In genomic region chr15:29934251-29934650, GRCh38 we compare ENCODE assay signal across 16 cellular contexts.
DNase-seq lines count a peak whose midpoint lies in the region; ATAC-seq and TF ChIP-seq lines count a peak whose summit lies in the region.
"Had no signal": no experiment of that assay in that cellular context is flagged by ENCODE, and none has a peak within 500 bp of the region (broad histone marks: within the 10 kb centered on the region; RNA-seq: fewer than 3 reads in every experiment).

No MANE protein-coding gene starts in this region.

- peaks cover 7% of the 10 kb centered on the region; the same call in 1 of the 2 replicates for H3K4me1 ChIP-seq in GM23338 (ENCODE audit: insufficient read depth)
- H3K4me1 ChIP-seq: colonic mucosa, uterus had no signal

- no peaks in the 10 kb centered on the region for H3K9me3 ChIP-seq in MG63
- H3K9me3 ChIP-seq: colonic mucosa, uterus had no signal

- H3K79me2 ChIP-seq in GM23338 (replicated peaks; ENCODE audit: insufficient read depth) = no peaks in the 10 kb centered on the region

- H3K36me3 ChIP-seq in MG63 (no peaks in the 10 kb centered on the region), GM23338 (ENCODE audit: insufficient read depth) (no peaks in the 10 kb centered on the region)
- H3K36me3 ChIP-seq: colonic mucosa, uterus had no signal

- H3F3A ChIP-seq in GM23338 (replicated peaks; ENCODE audit: low read depth) = no peaks in the 10 kb centered on the region

- H3K36me3 Mint-ChIP-seq in GM23338 (ENCODE audit: low read depth) = no peaks in the 10 kb centered on the region
- H3K36me3 Mint-ChIP-seq: activated naive CD8-positive, alpha-beta T cell; stimulated activated naive B cell treated with anti-CD40 and anti-IgM and Interleukin-4, amounts not matched to agents 10 μg/mL and 1 μg/mL and 100 μg/mL, for 72 hours had no signal

- no peak overlapping the region for H3K27ac Mint-ChIP-seq in GM23338
- H3K27ac Mint-ChIP-seq: activated naive CD8-positive, alpha-beta T cell; stimulated activated naive B cell treated with anti-CD40 and anti-IgM and Interleukin-4, amounts not matched to agents 10 μg/mL and 1 μg/mL and 100 μg/mL, for 72 hours had no signal

- peaks cover 3% of the 10 kb centered on the region for H3K27me3 Mint-ChIP-seq in GM23338 (ENCODE audit: insufficient read depth, low read depth, poor library complexity)

- H4K20me1 ChIP-seq in GM23338 (replicated peaks; ENCODE audit: insufficient read depth) = no peaks in the 10 kb centered on the region

- peaks cover 21% of the 10 kb centered on the region for H3K4me1 Mint-ChIP-seq in GM23338
- H3K4me1 Mint-ChIP-seq: stimulated activated naive B cell treated with anti-CD40 and anti-IgM and Interleukin-4, amounts not matched to agents 10 μg/mL and 1 μg/mL and 100 μg/mL, for 72 hours had no signal

- H3K4me2 ChIP-seq in GM23338 = no peak overlapping the region

- H3K27ac ChIP-seq in GM23338 (ENCODE audit: low read depth) = no peak overlapping the region
- H3K27ac ChIP-seq: colonic mucosa, uterus had no signal

- ATAC-seq in GM23338 (no peak), GM18870 (IDR thresholded peaks at IDR 0.05; ENCODE audit: unreplicated experiment) (no peak)
- ATAC-seq: stimulated activated naive B cell treated with anti-CD40 and anti-IgM and Interleukin-4, amounts not matched to agents 10 μg/mL and 1 μg/mL and 100 μg/mL, for 72 hours had no signal

- H3K27me3 ChIP-seq in MG63 (no peaks in the 10 kb centered on the region), GM23338 (ENCODE audit: insufficient read depth) (no peaks in the 10 kb centered on the region)
- H3K27me3 ChIP-seq: colonic mucosa, uterus had no signal

- DNase-seq in AG10803 (ENCODE audit: low read depth) (peak; percentile 38), MG63 (peak; percentile 63), cardiac fibroblast (ENCODE audit: low read depth in 2 of 2) (peak; percentile 65 to 87), kidney tubule cell (ENCODE audit: low spot score) (peak; percentile 53), GM23338 (ENCODE audit: low spot score) (no peak), NCI-H2107 treated with DMSO at 0.1 percent for 48 hours (lab: John Stamatoyannopoulos, UW; ENCODE audit: unreplicated experiment) (no peak)
- DNase-seq in activated T-cell treated with anti-CD3 and anti-CD28 coated beads, Interleukin-2, amount 50 U/mL, for 1 hour = no peak
- DNase-seq: activated CD4-positive, CD25-positive, alpha-beta regulatory T cell; activated CD8-positive, alpha-beta memory T cell treated with anti-CD3 and anti-CD28 coated beads, Interleukin-2, amount 50 U/mL, for 4 hours; colonic mucosa; DMS153; stimulated activated CD4-positive, alpha-beta T cell treated with anti-CD3 and anti-CD28 coated beads, Interleukin-4, amount 100 ng/mL, for 4 hours; stimulated activated naive B cell treated with anti-CD40 and anti-IgM and Interleukin-4, amounts not matched to agents 10 μg/mL and 1 μg/mL and 100 μg/mL, for 72 hours; uterus had no signal

- H3K9me2 ChIP-seq in GM23338 (ENCODE audit: insufficient read depth) = no peaks in the 10 kb centered on the region

- H3K4me3 Mint-ChIP-seq in GM23338 = no peak overlapping the region
- H3K4me3 Mint-ChIP-seq: activated naive CD8-positive, alpha-beta T cell; stimulated activated naive B cell treated with anti-CD40 and anti-IgM and Interleukin-4, amounts not matched to agents 10 μg/mL and 1 μg/mL and 100 μg/mL, for 72 hours had no signal

- H3K4me3 ChIP-seq in AG10803 (ENCODE audit: low read length) (no peak overlapping the region), MG63 (no peak overlapping the region), cardiac fibroblast (replicated peaks in 1 of 2; ENCODE audit: low read depth in 2 of 2, low read length in 2 of 2) (no peak overlapping the region), GM23338 (no peak overlapping the region)
- H3K4me3 ChIP-seq: colonic mucosa, uterus had no signal

- no peaks in the 10 kb centered on the region for H3K9me3 Mint-ChIP-seq in GM23338

- TF ChIP-seq CTCF in AG10803 (conservative IDR thresholded peaks at IDR 0.05; ENCODE audit: low read length) (no peak), cardiac fibroblast (IDR thresholded peaks at IDR 0.05; ENCODE audit: low read depth, low read length) (no peak), GM23338 (conservative IDR thresholded peaks at IDR 0.05; ENCODE audit: low read depth in 2 of 2) (no peak)

- H2AFZ ChIP-seq in GM23338 = no peak overlapping the region

TF ChIP-seq in GM23338, 12 proteins besides CTCF, POLR2A, EP300 and RAD21:
- TF ChIP-seq NANOG (IDR thresholded peaks at IDR 0.05; ENCODE audit: borderline replicate concordance) = no peak
- TF ChIP-seq, protein P1, sequence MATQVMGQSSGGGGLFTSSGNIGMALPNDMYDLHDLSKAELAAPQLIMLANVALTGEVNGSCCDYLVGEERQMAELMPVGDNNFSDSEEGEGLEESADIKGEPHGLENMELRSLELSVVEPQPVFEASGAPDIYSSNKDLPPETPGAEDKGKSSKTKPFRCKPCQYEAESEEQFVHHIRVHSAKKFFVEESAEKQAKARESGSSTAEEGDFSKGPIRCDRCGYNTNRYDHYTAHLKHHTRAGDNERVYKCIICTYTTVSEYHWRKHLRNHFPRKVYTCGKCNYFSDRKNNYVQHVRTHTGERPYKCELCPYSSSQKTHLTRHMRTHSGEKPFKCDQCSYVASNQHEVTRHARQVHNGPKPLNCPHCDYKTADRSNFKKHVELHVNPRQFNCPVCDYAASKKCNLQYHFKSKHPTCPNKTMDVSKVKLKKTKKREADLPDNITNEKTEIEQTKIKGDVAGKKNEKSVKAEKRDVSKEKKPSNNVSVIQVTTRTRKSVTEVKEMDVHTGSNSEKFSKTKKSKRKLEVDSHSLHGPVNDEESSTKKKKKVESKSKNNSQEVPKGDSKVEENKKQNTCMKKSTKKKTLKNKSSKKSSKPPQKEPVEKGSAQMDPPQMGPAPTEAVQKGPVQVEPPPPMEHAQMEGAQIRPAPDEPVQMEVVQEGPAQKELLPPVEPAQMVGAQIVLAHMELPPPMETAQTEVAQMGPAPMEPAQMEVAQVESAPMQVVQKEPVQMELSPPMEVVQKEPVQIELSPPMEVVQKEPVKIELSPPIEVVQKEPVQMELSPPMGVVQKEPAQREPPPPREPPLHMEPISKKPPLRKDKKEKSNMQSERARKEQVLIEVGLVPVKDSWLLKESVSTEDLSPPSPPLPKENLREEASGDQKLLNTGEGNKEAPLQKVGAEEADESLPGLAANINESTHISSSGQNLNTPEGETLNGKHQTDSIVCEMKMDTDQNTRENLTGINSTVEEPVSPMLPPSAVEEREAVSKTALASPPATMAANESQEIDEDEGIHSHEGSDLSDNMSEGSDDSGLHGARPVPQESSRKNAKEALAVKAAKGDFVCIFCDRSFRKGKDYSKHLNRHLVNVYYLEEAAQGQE (IDR thresholded peaks at IDR 0.05; ENCODE audit: unreplicated experiment) = no peak
- no peak for TF ChIP-seq EZH2 (IDR thresholded peaks at IDR 0.05; ENCODE audit: low read depth, unreplicated experiment)
TF ChIP-seq in GM23338: peak in this region for 0.

Comparison
In these comparisons a context has a peak if more than half of its experiments do, and no peak if none do; other contexts are left out.
1. DNase-seq: peak in AG10803 (single experiment), MG63 (single experiment), cardiac fibroblast (2 of 2) and kidney tubule cell (single experiment); none in GM23338 (single experiment), NCI-H2107 treated with DMSO at 0.1 percent for 48 hours (single experiment) and activated T-cell treated with anti-CD3 and anti-CD28 coated beads, Interleukin-2, amount 50 U/mL, for 1 hour (single experiment).